In genomic region chr4:8472166-8472688, GRCh38 we compare ENCODE assay signal across 1 cellular context.
TF ChIP-seq lines count a peak whose summit lies in the region.

No MANE protein-coding gene starts in this region.

TF ChIP-seq in K562, 482 proteins besides CTCF, POLR2A, EP300 and RAD21:
- no peak for TF ChIP-seq STAG1 (CRISPR knock-in tag; IDR thresholded peaks at IDR 0.05; ENCODE audit: borderline replicate concordance)
- peak; percentile 91 for TF ChIP-seq WHSC1 (IDR thresholded peaks at IDR 0.05; ENCODE audit: low read length)
TF ChIP-seq in K562: peak in this region for 1.
